In the genomic region with DNA sequence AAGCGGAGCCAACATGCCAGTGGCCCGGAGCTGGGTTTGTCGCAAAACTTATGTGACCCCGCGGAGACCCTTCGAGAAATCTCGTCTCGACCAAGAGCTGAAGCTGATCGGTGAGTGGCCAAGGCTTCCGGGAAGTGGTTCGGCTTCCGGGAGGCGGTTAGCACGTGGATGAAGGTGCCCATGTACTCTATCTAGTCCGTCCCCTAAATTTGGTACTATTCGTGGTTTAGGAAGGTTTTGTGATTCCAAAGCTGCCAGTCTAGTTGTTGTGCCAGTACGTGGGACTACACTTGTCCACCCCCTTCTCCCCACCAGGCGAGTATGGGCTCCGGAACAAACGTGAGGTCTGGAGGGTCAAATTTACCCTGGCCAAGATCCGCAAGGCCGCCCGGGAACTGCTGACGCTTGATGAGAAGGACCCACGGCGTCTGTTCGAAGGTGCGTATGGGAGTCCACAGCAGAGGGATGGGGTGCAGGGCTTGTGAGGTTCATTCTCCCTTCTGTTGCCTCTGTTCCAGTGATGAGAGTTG, we compare ENCODE assay signal across 8 cellular contexts. TPM values are rescaled to one million over a fixed set of nuclear protein-coding genes. Genes with fewer than 3 reads are reported as not detected.
DNase-seq lines count a peak whose midpoint lies in the region; ATAC-seq and TF ChIP-seq lines count a peak whose summit lies in the region.
"Had no signal": no experiment of that assay in that cellular context is flagged by ENCODE, and none has a peak within 500 bp of the region (broad histone marks: within the 10 kb centered on the region; RNA-seq: fewer than 3 reads in every experiment).

No MANE protein-coding gene starts in this region.

- H3K27ac Mint-ChIP-seq in activated T-helper 17 cell treated with anti-CD3 and anti-CD28 coated beads, Interleukin-2, amount 50 U/mL, for 72 hours: peak overlapping the region; percentile 99
- H3K27ac Mint-ChIP-seq in stimulated activated naive B cell treated with anti-CD40 and anti-IgM and Interleukin-4, amounts not matched to agents 10 μg/mL and 1 μg/mL and 100 μg/mL, for 72 hours: peak overlapping the region; percentile 100

- no peak for DNase-seq in HFF-Myc (ENCODE audit: extremely low read depth, low read depth)
- no peak for DNase-seq in stimulated activated naive B cell treated with anti-CD40 and anti-IgM and Interleukin-4, amounts not matched to agents 10 μg/mL and 1 μg/mL and 100 μg/mL, for 72 hours
- DNase-seq in SHP77 (lab: John Stamatoyannopoulos, UW): no peak
- DNase-seq in COLO668 (lab: John Stamatoyannopoulos, UW; ENCODE audit: unreplicated experiment): no peak
- DNase-seq in NCI-H146 (lab: John Stamatoyannopoulos, UW): no peak

- peak overlapping the region; percentile 97 for H3K4me3 ChIP-seq in HFF-Myc (replicated peaks; ENCODE audit: low read depth, low read length)
- H3K4me3 ChIP-seq in iPS-11a (ENCODE audit: low read depth, low read length): peak overlapping the region; percentile 80

- H3K36me3 Mint-ChIP-seq in activated T-helper 17 cell treated with anti-CD3 and anti-CD28 coated beads, Interleukin-2, amount 50 U/mL, for 72 hours (ENCODE audit: low read depth): peaks cover 64% of the 10 kb centered on the region
- peaks cover 51 to 66% of the 10 kb centered on the region in 2 donors for H3K36me3 Mint-ChIP-seq in stimulated activated naive B cell treated with anti-CD40 and anti-IgM and Interleukin-4, amounts not matched to agents 10 μg/mL and 1 μg/mL and 100 μg/mL, for 72 hours

- H3K27me3 Mint-ChIP-seq in activated T-helper 17 cell treated with anti-CD3 and anti-CD28 coated beads, Interleukin-2, amount 50 U/mL, for 72 hours: no peaks in the 10 kb centered on the region
- H3K27me3 Mint-ChIP-seq in stimulated activated naive B cell treated with anti-CD40 and anti-IgM and Interleukin-4, amounts not matched to agents 10 μg/mL and 1 μg/mL and 100 μg/mL, for 72 hours: no peaks in the 10 kb centered on the region

- peak overlapping the region; percentile 91 for H3K4me3 Mint-ChIP-seq in activated T-helper 17 cell treated with anti-CD3 and anti-CD28 coated beads, Interleukin-2, amount 50 U/mL, for 72 hours
- H3K4me3 Mint-ChIP-seq in stimulated activated naive B cell treated with anti-CD40 and anti-IgM and Interleukin-4, amounts not matched to agents 10 μg/mL and 1 μg/mL and 100 μg/mL, for 72 hours: peak overlapping the region; percentile 94 to 100

- peaks cover 22% of the 10 kb centered on the region for H3K4me1 Mint-ChIP-seq in activated T-helper 17 cell treated with anti-CD3 and anti-CD28 coated beads, Interleukin-2, amount 50 U/mL, for 72 hours
- H3K4me1 Mint-ChIP-seq in stimulated activated naive B cell treated with anti-CD40 and anti-IgM and Interleukin-4, amounts not matched to agents 10 μg/mL and 1 μg/mL and 100 μg/mL, for 72 hours: peaks cover 29 to 61% of the 10 kb centered on the region in 2 donors

- no peaks in the 10 kb centered on the region for H3K9me3 Mint-ChIP-seq in activated T-helper 17 cell treated with anti-CD3 and anti-CD28 coated beads, Interleukin-2, amount 50 U/mL, for 72 hours
- H3K9me3 Mint-ChIP-seq in stimulated activated naive B cell treated with anti-CD40 and anti-IgM and Interleukin-4, amounts not matched to agents 10 μg/mL and 1 μg/mL and 100 μg/mL, for 72 hours: no peaks in the 10 kb centered on the region

- ATAC-seq in activated T-helper 17 cell treated with anti-CD3 and anti-CD28 coated beads, Interleukin-2, amount 50 U/mL, for 72 hours (replicated peaks): no peak
- ATAC-seq in stimulated activated naive B cell treated with anti-CD40 and anti-IgM and Interleukin-4, amounts not matched to agents 10 μg/mL and 1 μg/mL and 100 μg/mL, for 72 hours (replicated peaks): no peak

- TF ChIP-seq CTCF in HFF-Myc (IDR thresholded peaks at IDR 0.05; ENCODE audit: low read depth, low read length, missing control alignments): no peak

RNA-seq across cellular contexts. Expression of gene RPS9, which starts 0.6 kb away (rescaled TPM):
- 1,000 to 10,000 TPM; 1,453 to 1,547 TPM for total RNA-seq in activated T-helper 17 cell treated with anti-CD3 and anti-CD28 coated beads, Interleukin-2, amount 50 U/mL, for 72 hours

RNA-seq across cellular contexts. Expression of gene TSEN34, which starts 10.1 kb away (rescaled TPM):
- total RNA-seq in activated T-helper 17 cell treated with anti-CD3 and anti-CD28 coated beads, Interleukin-2, amount 50 U/mL, for 72 hours: 10 to 100 TPM; 14.3 to 16.7 TPM

RNA-seq across cellular contexts. Expression of gene MBOAT7, which starts 11.9 kb away (rescaled TPM):
- 10 to 100 TPM; 58.6 to 65.9 TPM for total RNA-seq in activated T-helper 17 cell treated with anti-CD3 and anti-CD28 coated beads, Interleukin-2, amount 50 U/mL, for 72 hours

RNA-seq across cellular contexts. Expression of gene LILRB3, which starts 21.6 kb away (rescaled TPM):
- 1 to 10 TPM in 1 of 2 donors, under 1 TPM in 1; 0.85 to 1.8 TPM for total RNA-seq in activated T-helper 17 cell treated with anti-CD3 and anti-CD28 coated beads, Interleukin-2, amount 50 U/mL, for 72 hours
- total RNA-seq: RPMI7951 had no signal

RNA-seq across cellular contexts. Expression of gene TMC4, which starts 28.3 kb away (rescaled TPM):
- total RNA-seq in activated T-helper 17 cell treated with anti-CD3 and anti-CD28 coated beads, Interleukin-2, amount 50 U/mL, for 72 hours: 1 to 10 TPM; 1.0 to 1.1 TPM
- total RNA-seq: RPMI7951 had no signal
